Comparison of ENCODE assay signal across 8 cellular contexts in the genomic region with DNA sequence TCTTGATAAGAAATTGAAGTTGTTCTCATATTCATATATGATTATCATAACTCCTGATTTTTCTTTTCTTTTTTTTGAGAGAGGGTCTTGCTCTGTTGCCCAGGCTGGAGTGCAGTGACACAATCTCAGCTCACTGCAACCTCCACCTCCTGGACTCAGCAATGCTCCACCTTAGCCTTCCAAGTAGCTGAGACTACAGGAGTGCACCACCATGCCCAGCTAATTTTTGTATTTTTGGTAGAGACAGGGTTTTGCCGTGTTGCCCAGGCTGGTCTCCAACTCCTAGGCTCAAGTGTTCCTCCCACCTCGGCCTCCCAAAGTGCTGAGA. TPM values are rescaled to one million over a fixed set of nuclear protein-coding genes. Genes with fewer than 3 reads are reported as not detected.
A peak's percentile ranks its signal among the peaks of the same experiment; 100 is the strongest.
DNase-seq lines count a peak whose midpoint lies in the region; ATAC-seq and TF ChIP-seq lines count a peak whose summit lies in the region.
"Not testable (repeated sequence)": the region's sequence is repeated elsewhere in the genome, so short reads cannot be mapped to it uniquely, and the experiment has no call there.

No MANE protein-coding gene starts in this region.

- H3K9me3 ChIP-seq in CD4-positive, CD25-positive, alpha-beta regulatory T cell (ENCODE audit: control insufficient read depth in 2 of 2, low read length in 2 of 2); H9 (ENCODE audit: control insufficient read depth, low read depth, low read length); OCI-LY7 (ENCODE audit: low read length); cardiac muscle cell (ENCODE audit: low read depth); trophoblast cell (ENCODE audit: insufficient read depth, low read depth, low read length): not testable (repeated sequence)

- H2BK5ac ChIP-seq in H9 (ENCODE audit: insufficient read length, low read length); mesendoderm (ENCODE audit: low read length): not testable (repeated sequence)
- peak overlapping the region; percentile 18 for H2BK5ac ChIP-seq in trophoblast cell (ENCODE audit: low read depth, low read length, poor library complexity)

- peaks cover 0 to 57% (median 35%) of the 10 kb centered on the region in 4 donors for H3K4me1 Mint-ChIP-seq in CD4-positive, CD25-positive, alpha-beta regulatory T cell
- peaks cover 34% of the 10 kb centered on the region in 2 experiments for H3K4me1 Mint-ChIP-seq in H9
- H3K4me1 Mint-ChIP-seq in activated naive CD8-positive, alpha-beta T cell (ENCODE audit: low read depth), result peaks cover 37% of the 10 kb centered on the region

- intact Hi-C loops in OCI-LY7 (cut with micrococcal nuclease; ENCODE audit: unreplicated experiment), result not testable (repeated sequence)

- not testable (repeated sequence) for H4K91ac ChIP-seq in H9 (ENCODE audit: insufficient read length, low read depth, low read length)
- peak overlapping the region; percentile 26 for H4K91ac ChIP-seq in trophoblast cell (ENCODE audit: low read depth, low read length)

- not testable (repeated sequence) for H3K4ac ChIP-seq in H9 (ENCODE audit: low read depth, low read length); trophoblast cell (ENCODE audit: low read depth, low read length)
- peak overlapping the region; percentile 96 for H3K4ac ChIP-seq in mesendoderm (ENCODE audit: low read depth, low read length)

- H3K27ac ChIP-seq in CD4-positive, CD25-positive, alpha-beta regulatory T cell (ENCODE audit: insufficient read depth, low read length, poor library complexity, severe bottlenecking); OCI-LY7 (ENCODE audit: low read depth, low read length, poor library complexity, severe bottlenecking); trophoblast cell (ENCODE audit: low read depth, low read length): not testable (repeated sequence)
- H3K27ac ChIP-seq in H9 (ENCODE audit: insufficient read length, low read depth, low read length) (peak overlapping the region; percentile 73), cardiac muscle cell (peak overlapping the region; percentile 96), mesendoderm (ENCODE audit: low read depth, low read length) (peak overlapping the region; percentile 49), substantia nigra (ENCODE audit: low read depth, low read length, poor library complexity, severe bottlenecking) (peak overlapping the region; percentile 81)

- H3K18ac ChIP-seq in H9 (ENCODE audit: insufficient read length, low read depth, low read length); trophoblast cell (ENCODE audit: low read length): not testable (repeated sequence)
- H3K18ac ChIP-seq in mesendoderm (ENCODE audit: low read length), result peak overlapping the region; percentile 97

- not testable (repeated sequence) for H2AK5ac ChIP-seq in H9 (ENCODE audit: insufficient read length, low read length); mesendoderm (ENCODE audit: low read length); trophoblast cell (ENCODE audit: low read length)

- not testable (repeated sequence) for H3K79me1 ChIP-seq in H9 (ENCODE audit: insufficient read depth, low read depth, low read length, poor library complexity, severe bottlenecking); mesendoderm (ENCODE audit: low read length)
- H3K79me1 ChIP-seq in trophoblast cell (ENCODE audit: low read length), result peaks cover 18% of the 10 kb centered on the region

- H3K9me3 Mint-ChIP-seq in CD4-positive, CD25-positive, alpha-beta regulatory T cell; H9; activated naive CD8-positive, alpha-beta T cell (ENCODE audit: low read depth): not testable (repeated sequence)

- not testable (repeated sequence) for H4K8ac ChIP-seq in H9 (replicated peaks; ENCODE audit: insufficient read length, low read depth, low read length); mesendoderm (ENCODE audit: low read depth, low read length); trophoblast cell (ENCODE audit: low read depth, low read length)

- not testable (repeated sequence) for H4K5ac ChIP-seq in H9 (ENCODE audit: insufficient read length, low read depth, low read length); mesendoderm (ENCODE audit: low read length)

- H3K9ac ChIP-seq in H9 (ENCODE audit: extremely low read depth, insufficient read length, low read length); mesendoderm (ENCODE audit: low read length); trophoblast cell (ENCODE audit: low read length): not testable (repeated sequence)

- DNase-seq in CD4-positive, CD25-positive, alpha-beta regulatory T cell; H9; OCI-LY7 (ENCODE audit: low spot score); cardiac muscle cell (ENCODE audit: low read depth in 1 of 2, low spot score in 1 of 2); mesendoderm; trophoblast cell; substantia nigra (lab: John Stamatoyannopoulos, UW): not testable (repeated sequence)

- H4K12ac ChIP-seq in trophoblast cell (ENCODE audit: low read depth, low read length), result not testable (repeated sequence)

- H3K79me2 ChIP-seq in H9 (ENCODE audit: insufficient read depth, low read length); trophoblast cell (ENCODE audit: control insufficient read depth, insufficient read depth, low read length, poor library complexity): not testable (repeated sequence)
- H3K79me2 ChIP-seq in OCI-LY7 (ENCODE audit: insufficient read depth, low read depth, low read length) (peaks cover 17% of the 10 kb centered on the region; the same call in 1 of the 2 replicates), mesendoderm (ENCODE audit: control insufficient read depth, insufficient read depth, low read length) (peaks cover 18% of the 10 kb centered on the region)

- peak overlapping the region; percentile 87 to 100 (median 96) for H3K4me3 Mint-ChIP-seq in CD4-positive, CD25-positive, alpha-beta regulatory T cell
- H3K4me3 Mint-ChIP-seq in H9, result peak overlapping the region; percentile 79 to 84
- H3K4me3 Mint-ChIP-seq in activated naive CD8-positive, alpha-beta T cell, result not testable (repeated sequence)

- H3K36me3 Mint-ChIP-seq in CD4-positive, CD25-positive, alpha-beta regulatory T cell; H9 (ENCODE audit: insufficient read depth in 1 of 3, low read depth in 3 of 3); activated naive CD8-positive, alpha-beta T cell: not testable (repeated sequence)

- not testable (repeated sequence) for H3K14ac ChIP-seq in H9 (ENCODE audit: insufficient read depth, low read length); trophoblast cell (ENCODE audit: low read length)

- BruUV-seq in OCI-LY7 (replicated peaks; lab: Mats Ljungman, UMichigan), result not testable (repeated sequence)

- H2BK12ac ChIP-seq in H9 (ENCODE audit: insufficient read length, low read depth, low read length), result peak overlapping the region; percentile 78
- not testable (repeated sequence) for H2BK12ac ChIP-seq in trophoblast cell (ENCODE audit: low read length)

- not testable (repeated sequence) for ATAC-seq in CD4-positive, CD25-positive, alpha-beta regulatory T cell (ENCODE audit: low read depth in 2 of 2)

- POLR2A ChIA-PET in OCI-LY7 (lab: Charles Lee), result interaction anchor here (0.6 to 1.0 kb wide), 3 partner anchors 11 to 684 kb away, joined by 3 to 5 read pairs (median 3); no protein-coding TSS in a partner anchor

- H3K56ac ChIP-seq in H9 (ENCODE audit: insufficient read length, low read depth, low read length), result not testable (repeated sequence)
- peak overlapping the region; percentile 83 for H3K56ac ChIP-seq in mesendoderm (ENCODE audit: low read length)

- not testable (repeated sequence) for H3K23ac ChIP-seq in H9 (ENCODE audit: insufficient read length, low read depth, low read length); mesendoderm (ENCODE audit: low read length); trophoblast cell (ENCODE audit: low read length)

- H3K27me3 Mint-ChIP-seq in CD4-positive, CD25-positive, alpha-beta regulatory T cell; H9 (ENCODE audit: low read depth); activated naive CD8-positive, alpha-beta T cell: not testable (repeated sequence)

- peaks cover 46% of the 10 kb centered on the region for H3K4me1 ChIP-seq in CD4-positive, CD25-positive, alpha-beta regulatory T cell (ENCODE audit: control insufficient read depth, insufficient read depth, low read length, poor library complexity, severe bottlenecking)
- not testable (repeated sequence) for H3K4me1 ChIP-seq in H9 (ENCODE audit: insufficient read depth, low read length); mesendoderm (ENCODE audit: control insufficient read depth, low read depth, low read length)
- H3K4me1 ChIP-seq in OCI-LY7 (ENCODE audit: insufficient read depth, low read length, poor library complexity, severe bottlenecking) (peaks cover 40% of the 10 kb centered on the region), cardiac muscle cell (ENCODE audit: low read depth) (peaks cover 30% of the 10 kb centered on the region), trophoblast cell (ENCODE audit: control insufficient read depth in 1 of 2, insufficient read depth in 2 of 2, low read length in 2 of 2) (peaks cover 10 to 24% of the 10 kb centered on the region in 2 experiments)

- H3K23me2 ChIP-seq in H9 (ENCODE audit: insufficient read length, low read depth, low read length, poor library complexity, severe bottlenecking), result peaks cover 28% of the 10 kb centered on the region

- not testable (repeated sequence) for H3T11ph ChIP-seq in H9 (ENCODE audit: low read length)

- H3K9me2 ChIP-seq in OCI-LY7 (ENCODE audit: insufficient read depth, low read length), result not testable (repeated sequence)

- H3K36me3 ChIP-seq in CD4-positive, CD25-positive, alpha-beta regulatory T cell (ENCODE audit: control insufficient read depth, insufficient read depth, low read length); OCI-LY7 (ENCODE audit: insufficient read depth, low read length); cardiac muscle cell; mesendoderm (ENCODE audit: control insufficient read depth, insufficient read depth, low read length); trophoblast cell (ENCODE audit: control insufficient read depth in 1 of 2, insufficient read depth in 2 of 2, low read length in 2 of 2): not testable (repeated sequence)

- not testable (repeated sequence) for H2AFZ ChIP-seq in H9 (ENCODE audit: low read length); OCI-LY7 (ENCODE audit: low read length); trophoblast cell (ENCODE audit: insufficient read depth, low read length, poor library complexity)

- not testable (repeated sequence) for H2BK20ac ChIP-seq in H9 (ENCODE audit: low read depth, low read length, poor library complexity, severe bottlenecking)

- TF ChIP-seq CTCF in H9 (conservative IDR thresholded peaks at IDR 0.05); OCI-LY7 (conservative IDR thresholded peaks at IDR 0.05; ENCODE audit: low read length); cardiac muscle cell (IDR thresholded peaks at IDR 0.05; ENCODE audit: low read depth, low read length): not testable (repeated sequence)

- not testable (repeated sequence) for H3K27me3 ChIP-seq in CD4-positive, CD25-positive, alpha-beta regulatory T cell (ENCODE audit: control insufficient read depth, insufficient read depth, low read length); H9 (ENCODE audit: insufficient read depth, low read length); cardiac muscle cell; mesendoderm (ENCODE audit: insufficient read depth, low read length, poor library complexity); trophoblast cell (ENCODE audit: insufficient read depth, low read length)

- not testable (repeated sequence) for H2BK120ac ChIP-seq in H9 (ENCODE audit: low read depth, low read length, poor library complexity, severe bottlenecking); trophoblast cell (ENCODE audit: insufficient read depth, low read length, poor library complexity)
- H2BK120ac ChIP-seq in mesendoderm (ENCODE audit: low read depth, low read length), result peak overlapping the region; percentile 49

- no CpG with 5 or more reads among the region's 2 CpGs for WGBS in H9 (ENCODE audit: extremely low coverage, insufficient read length, low lambda C conversion rate)
- WGBS in mesendoderm (ENCODE audit: extremely low coverage, insufficient coverage, low lambda C conversion rate), result no CpG with 5 or more reads among the region's 2 CpGs
- no CpG with 5 or more reads among the region's 2 CpGs for WGBS in trophoblast cell (ENCODE audit: extremely low coverage, insufficient coverage, insufficient read length)

- H3K4me2 ChIP-seq in H9 (ENCODE audit: insufficient read depth, insufficient read length, low read length), result peak overlapping the region; percentile 48
- peak overlapping the region; percentile 91 for H3K4me2 ChIP-seq in OCI-LY7 (ENCODE audit: low read length)
- not testable (repeated sequence) for H3K4me2 ChIP-seq in mesendoderm (ENCODE audit: low read length); trophoblast cell (ENCODE audit: low read length)

- peak overlapping the region; percentile 4 to 95 (median 87) for H3K27ac Mint-ChIP-seq in CD4-positive, CD25-positive, alpha-beta regulatory T cell
- peak overlapping the region; percentile 96 to 99 (median 96) for H3K27ac Mint-ChIP-seq in H9
- peak overlapping the region; percentile 58 for H3K27ac Mint-ChIP-seq in activated naive CD8-positive, alpha-beta T cell

- H3K4me3 ChIP-seq in CD4-positive, CD25-positive, alpha-beta regulatory T cell (ENCODE audit: low read depth, low read length), result peak overlapping the region; percentile 22
- not testable (repeated sequence) for H3K4me3 ChIP-seq in OCI-LY7 (ENCODE audit: low read depth, low read length, poor library complexity, severe bottlenecking); cardiac muscle cell; mesendoderm (ENCODE audit: low read length); trophoblast cell (ENCODE audit: low read depth, low read length)

- H4K20me1 ChIP-seq in H9 (ENCODE audit: control insufficient read depth, insufficient read depth, insufficient read length); OCI-LY7 (ENCODE audit: insufficient read depth, low read length): not testable (repeated sequence)

- not testable (repeated sequence) for H2BK15ac ChIP-seq in H9 (ENCODE audit: low read depth, low read length)
- peak overlapping the region; percentile 41 for H2BK15ac ChIP-seq in mesendoderm (replicated peaks; ENCODE audit: low read depth)

- CTCF ChIA-PET in OCI-LY7 (lab: Charles Lee; ENCODE audit: unreplicated experiment), result interaction anchor here (0.6 kb wide), 1 partner anchor 919 kb away, joined by 3 read pairs; no protein-coding TSS in a partner anchor

RNA-seq across cellular contexts. Expression of gene KDM2B, which starts 2.5 kb away (rescaled TPM):
- total RNA-seq in CD4-positive, CD25-positive, alpha-beta regulatory T cell, result 128 TPM
- 10 to 100 TPM in 3 of 4 donors, 1 to 10 TPM in 1; 9.4 to 12.2 (median 11.0) TPM for polyA plus RNA-seq in CD4-positive, CD25-positive, alpha-beta regulatory T cell
- total RNA-seq in H9 (2021), result 137 and 143 TPM in 2 replicates
- total RNA-seq in OCI-LY7 (2014; rRNA removed; shearing (Covaris generic)), result 75.1 and 78.5 TPM in 2 replicates
- 88.0 and 93.6 TPM in 2 replicates for total RNA-seq in OCI-LY7 (2022)
- total RNA-seq in cardiac muscle cell, result 70.5 and 82.1 TPM in 2 replicates
- polyA plus RNA-seq in cardiac muscle cell, result 30.8 and 35.8 TPM in 2 replicates
- polyA plus RNA-seq in mesendoderm (2013, experiment 1 of 2), result 74.8 TPM
- polyA plus RNA-seq in mesendoderm (2013, experiment 2 of 2), result 78.1 TPM
- 53.1 and 55.3 TPM in 2 replicates for polyA plus RNA-seq in trophoblast cell (2013)

RNA-seq across cellular contexts. Expression of gene ORAI1, which starts 43.0 kb away (rescaled TPM):
- total RNA-seq in CD4-positive, CD25-positive, alpha-beta regulatory T cell, result 53.5 TPM
- polyA plus RNA-seq in CD4-positive, CD25-positive, alpha-beta regulatory T cell, result 100 to 1,000 TPM; 142 to 181 (median 173) TPM
- total RNA-seq in H9 (2021), result 24.7 and 26.3 TPM in 2 replicates
- 3.3 and 9.5 TPM in 2 replicates for total RNA-seq in OCI-LY7 (2014; rRNA removed; shearing (Covaris generic))
- 19.1 and 20.1 TPM in 2 replicates for total RNA-seq in OCI-LY7 (2022)
- 36.7 and 41.5 TPM in 2 replicates for total RNA-seq in cardiac muscle cell
- polyA plus RNA-seq in cardiac muscle cell, result 63.4 and 72.2 TPM in 2 replicates
- 26.1 TPM for polyA plus RNA-seq in mesendoderm (2013, experiment 1 of 2)
- polyA plus RNA-seq in mesendoderm (2013, experiment 2 of 2), result 27.7 TPM
- polyA plus RNA-seq in trophoblast cell (2013), result 17.2 and 17.7 TPM in 2 replicates
